In the genomic region with DNA sequence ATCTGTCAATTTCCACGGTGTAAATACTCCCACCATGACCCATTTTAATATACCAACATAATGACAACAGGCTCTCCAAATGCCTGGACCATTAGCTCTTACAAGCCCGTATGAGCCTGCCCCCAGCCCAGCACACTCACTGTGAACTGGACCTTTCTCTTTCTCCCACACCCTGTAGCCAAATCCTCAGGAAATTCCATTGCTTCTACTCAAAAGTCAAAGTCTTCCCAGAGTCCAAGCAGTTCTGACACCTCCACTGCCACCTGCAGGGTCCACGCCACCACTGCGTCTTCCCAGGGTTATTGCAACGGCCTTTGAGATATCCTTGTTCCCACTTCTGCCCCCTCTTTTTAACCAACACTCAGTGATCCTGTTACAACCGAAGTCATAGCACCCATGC, we compare ENCODE assay signal across 13 cellular contexts.
DNase-seq lines count a peak whose midpoint lies in the region; ATAC-seq, FAIRE-seq and TF ChIP-seq lines count a peak whose summit lies in the region.
"Had no signal": no experiment of that assay in that cellular context is flagged by ENCODE, and none has a peak within 500 bp of the region (broad histone marks: within the 10 kb centered on the region; RNA-seq: fewer than 3 reads in every experiment).

No MANE protein-coding gene starts in this region.

- H3K4me3 ChIP-seq in bronchial epithelial cell (ENCODE audit: low read depth, low read length) = no peak overlapping the region
- H3K4me3 ChIP-seq: BLaER1, thyroid gland had no signal

- ATAC-seq in HG03097 (IDR thresholded peaks at IDR 0.05; ENCODE audit: low FRiP score, unreplicated experiment) (no peak), HG02870 (IDR thresholded peaks at IDR 0.05; ENCODE audit: unreplicated experiment) (no peak)

- DNase-seq in ELR (ENCODE audit: low read depth) (peak; percentile 76), NAMALWA (ENCODE audit: low spot score) (peak; percentile 9), bronchial epithelial cell (ENCODE audit: low read depth) (peak; percentile 34), HK-2 (ENCODE audit: unreplicated experiment) (no peak), 8988T (no peak)
- DNase-seq: amygdala, immature natural killer cell, NCI-H146, thyroid gland had no signal

- no peak for FAIRE-seq in bronchial epithelial cell (lab: Jason Lieb, UNC)

- H3K36me3 ChIP-seq in bronchial epithelial cell (ENCODE audit: control insufficient read depth, insufficient read depth, low read length) = no peaks in the 10 kb centered on the region
- H3K36me3 ChIP-seq: BLaER1, thyroid gland had no signal

- no peaks in the 10 kb centered on the region for H3K27me3 ChIP-seq in bronchial epithelial cell (ENCODE audit: control insufficient read depth, insufficient read depth, low read length)
- H3K27me3 ChIP-seq: BLaER1, thyroid gland had no signal

- TF ChIP-seq CTCF in 22Rv1 (IDR thresholded peaks at IDR 0.05) (peak; percentile 14; the same call in 1 of the 2 replicates), bronchial epithelial cell (IDR thresholded peaks at IDR 0.05; ENCODE audit: insufficient read depth, low read length, severe bottlenecking) (peak; percentile 32)

- no peak overlapping the region for H3K27ac ChIP-seq in 22Rv1
- H3K27ac ChIP-seq: BLaER1, thyroid gland had no signal

Comparison
In these comparisons a context has a peak if more than half of its experiments do, and no peak if none do; other contexts are left out.
1. DNase-seq: peak in ELR (single experiment), NAMALWA (single experiment) and bronchial epithelial cell (single experiment); none in HK-2 (single experiment) and 8988T (single experiment).